Comparison of ENCODE assay signal across 14 cellular contexts in the genomic region with DNA sequence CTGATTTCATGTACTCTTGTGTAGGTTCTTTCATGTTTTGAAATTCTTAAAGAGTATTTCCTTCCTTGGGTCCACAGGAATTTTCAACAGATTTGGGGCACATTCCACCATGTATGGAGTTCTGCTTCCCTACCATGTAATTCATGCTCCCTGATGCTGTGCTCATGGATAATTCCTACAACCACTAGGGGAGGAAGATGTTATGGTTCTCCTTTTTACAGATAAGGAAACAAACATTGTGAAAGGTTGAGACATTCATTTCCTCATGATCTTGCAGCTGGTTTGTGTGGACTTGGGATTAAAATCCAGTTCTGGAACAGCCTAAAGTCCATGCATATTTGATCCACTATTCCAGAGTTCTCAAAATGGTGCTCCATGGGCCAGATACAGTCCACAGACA.
"Had no signal": no experiment of that assay in that cellular context is flagged by ENCODE, and none has a peak within 500 bp of the region (broad histone marks: within the 10 kb centered on the region; RNA-seq: fewer than 3 reads in every experiment).

No MANE protein-coding gene starts in this region.

- H3K9ac ChIP-seq: parathyroid adenoma had no signal

- H3K79me2 ChIP-seq: parathyroid adenoma had no signal

- DNase-seq: activated CD4-positive, alpha-beta memory T cell treated with anti-CD3 and anti-CD28 coated beads, Interleukin-2, amount 10 ng/mL, durations not matched to agents 7 days and 5 days; activated CD4-positive, alpha-beta T cell treated with anti-CD3 and anti-CD28 coated beads for 36 hours; activated T-cell treated with anti-CD3 and anti-CD28 coated beads, Interleukin-2, amount 50 U/mL, for 72 hours; kidney; stimulated activated CD4-positive, alpha-beta T cell treated with anti-CD3 and anti-CD28 coated beads, Interleukin-4, amount 100 ng/mL, for 1 hour; stimulated activated naive CD8-positive, alpha-beta T cell treated with anti-CD3 and anti-CD28 coated beads, Interleukin-15, amount 100 ng/mL, for 72 hours; T1000; testis had no signal

- H2AFZ ChIP-seq: parathyroid adenoma had no signal

- ATAC-seq: activated CD4-positive, alpha-beta T cell treated with anti-CD3 and anti-CD28 coated beads for 36 hours; activated T-cell treated with anti-CD3 and anti-CD28 coated beads, Interleukin-2, amount 50 U/mL, for 72 hours; gastroesophageal sphincter; stimulated activated naive CD8-positive, alpha-beta T cell treated with anti-CD3 and anti-CD28 coated beads, Interleukin-15, amount 100 ng/mL, for 72 hours had no signal

- H3K27me3 ChIP-seq: ascending aorta, cardiac muscle cell, gastroesophageal sphincter, testis, vagina had no signal

- H3K36me3 ChIP-seq: ascending aorta, cardiac muscle cell, gastroesophageal sphincter, vagina had no signal

- H3K27ac ChIP-seq: ascending aorta, cardiac muscle cell, gastroesophageal sphincter, parathyroid adenoma, testis, vagina, VCaP had no signal

- H3K4me1 ChIP-seq: ascending aorta, parathyroid adenoma, testis, vagina had no signal

- H3K9me3 ChIP-seq: ascending aorta, gastroesophageal sphincter, testis, vagina had no signal

- H3K4me3 ChIP-seq: ascending aorta, cardiac muscle cell, gastroesophageal sphincter, testis, vagina had no signal
